In the genomic region with DNA sequence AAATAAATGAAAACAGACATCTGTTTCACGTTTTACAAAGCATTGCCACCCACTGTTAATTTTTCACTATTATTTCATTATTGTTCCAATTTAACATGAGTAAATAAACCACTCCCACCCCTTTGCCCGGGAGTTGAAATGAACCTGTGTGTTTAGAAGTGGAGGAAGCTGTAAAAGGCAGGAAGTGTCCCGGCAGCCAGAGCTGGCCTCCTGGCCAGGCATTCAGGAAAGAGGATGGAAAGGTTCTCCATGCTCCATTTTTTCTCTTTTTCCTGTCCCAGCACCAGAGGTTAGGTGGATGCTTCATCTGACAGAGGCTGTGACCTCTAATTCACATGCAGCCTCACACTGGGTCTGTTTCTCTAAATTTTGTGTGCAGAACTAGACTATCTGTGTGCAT, we compare ENCODE assay signal across 24 cellular contexts. TPM values are rescaled to one million over a fixed set of nuclear protein-coding genes. Genes with fewer than 3 reads are reported as not detected.
DNase-seq lines count a peak whose midpoint lies in the region; FAIRE-seq and TF ChIP-seq lines count a peak whose summit lies in the region.
"Had no signal": no experiment of that assay in that cellular context is flagged by ENCODE, and none has a peak within 500 bp of the region (broad histone marks: within the 10 kb centered on the region; RNA-seq: fewer than 3 reads in every experiment).

No MANE protein-coding gene starts in this region.

- DNase-seq in NCI-H510A treated with DMSO at 0.1 percent for 48 hours (lab: John Stamatoyannopoulos, UW): peak; percentile 22
- no peak for DNase-seq in NCI-H510A (lab: John Stamatoyannopoulos, UW)
- peak; percentile 97 for DNase-seq in NCI-H748 (lab: John Stamatoyannopoulos, UW; ENCODE audit: unreplicated experiment)
- DNase-seq in osteoblast (ENCODE audit: insufficient read length, low spot score, missing footprints): peak; percentile 26
- no peak for DNase-seq in urothelium cell line (ENCODE audit: low spot score)
- DNase-seq in nephron progenitor cell: no peak
- no peak for DNase-seq in DMS79 treated with DMSO at 0.1 percent for 48 hours (lab: John Stamatoyannopoulos, UW)
- DNase-seq: 8988T; activated CD4-positive, alpha-beta memory T cell treated with anti-CD3 and anti-CD28 coated beads, Interleukin-2, amount 10 ng/mL, durations not matched to agents 7 days and 5 days; activated T-cell treated with anti-CD3 and anti-CD28 coated beads, Interleukin-2, amount 50 U/mL, for 4 hours; dorsolateral prefrontal cortex; glutamatergic neuron; immature natural killer cell; mesendoderm; NCI-H1105 treated with DMSO at 0.1 percent for 48 hours; T-helper 17 cell; testis had no signal

- H3K27me3 Mint-ChIP-seq in nephron progenitor cell (ENCODE audit: low read depth, poor library complexity): peaks cover 5% of the 10 kb centered on the region

- FAIRE-seq in endometrium (lab: Jason Lieb, UNC) (peak; percentile 78), urothelium cell line (lab: Jason Lieb, UNC) (no peak)
- FAIRE-seq: D721Med, GM12891 had no signal

- H3K4me1 ChIP-seq in osteoblast (ENCODE audit: insufficient read depth, low read length): no peaks in the 10 kb centered on the region
- H3K4me1 ChIP-seq: testis had no signal

- no peak overlapping the region for H2AFZ ChIP-seq in osteoblast (ENCODE audit: low read length)

- no peaks in the 10 kb centered on the region for H3K9me3 ChIP-seq in osteoblast (ENCODE audit: low read depth, low read length)
- H3K9me3 ChIP-seq: esophagus muscularis mucosa, testis had no signal

- no peaks in the 10 kb centered on the region for H3K79me2 ChIP-seq in osteoblast (ENCODE audit: insufficient read depth, low read length)

- no peak overlapping the region for H3K27ac ChIP-seq in osteoblast (ENCODE audit: low read depth, low read length)
- H3K27ac ChIP-seq: dorsolateral prefrontal cortex, esophagus muscularis mucosa, testis had no signal

- no peak overlapping the region for H3K27ac Mint-ChIP-seq in nephron progenitor cell
- H3K27ac Mint-ChIP-seq: activated CD4-positive, alpha-beta memory T cell treated with anti-CD3 and anti-CD28 coated beads, Interleukin-2, amount 10 ng/mL, durations not matched to agents 7 days and 5 days; activated naive CD4-positive, alpha-beta T cell treated with anti-CD3 and anti-CD28 coated beads, Interleukin-2, amount 50 U/mL, for 24 hours; B cell; immature natural killer cell; T-helper 17 cell; WTC11 had no signal

- H3K4me2 ChIP-seq in osteoblast (ENCODE audit: insufficient read depth, low read length): no peak overlapping the region

- H3K36me3 ChIP-seq in osteoblast (ENCODE audit: insufficient read depth, low read length): no peaks in the 10 kb centered on the region
- H3K36me3 ChIP-seq: esophagus muscularis mucosa had no signal

- TF ChIP-seq CTCF in osteoblast (IDR thresholded peaks at IDR 0.05; ENCODE audit: extremely low read depth, low read depth, low read length): no peak
- TF ChIP-seq CTCF in nephron progenitor cell (IDR thresholded peaks at IDR 0.05): no peak

- no peaks in the 10 kb centered on the region for H3K27me3 ChIP-seq in osteoblast (ENCODE audit: insufficient read depth, low read length)
- H3K27me3 ChIP-seq: esophagus muscularis mucosa, testis had no signal

- no peaks in the 10 kb centered on the region for H3K4me1 Mint-ChIP-seq in nephron progenitor cell
- H3K4me1 Mint-ChIP-seq: activated CD4-positive, alpha-beta memory T cell treated with anti-CD3 and anti-CD28 coated beads, Interleukin-2, amount 10 ng/mL, durations not matched to agents 7 days and 5 days; activated naive CD4-positive, alpha-beta T cell treated with anti-CD3 and anti-CD28 coated beads, Interleukin-2, amount 50 U/mL, for 24 hours; B cell; immature natural killer cell; T-helper 17 cell had no signal

- no peak overlapping the region for H3K4me3 ChIP-seq in osteoblast (ENCODE audit: insufficient read depth, low read length)
- H3K4me3 ChIP-seq: dorsolateral prefrontal cortex, esophagus muscularis mucosa, testis had no signal

- no peak overlapping the region for H3K4me3 Mint-ChIP-seq in nephron progenitor cell
- H3K4me3 Mint-ChIP-seq: activated CD4-positive, alpha-beta memory T cell treated with anti-CD3 and anti-CD28 coated beads, Interleukin-2, amount 10 ng/mL, durations not matched to agents 7 days and 5 days; activated naive CD4-positive, alpha-beta T cell treated with anti-CD3 and anti-CD28 coated beads, Interleukin-2, amount 50 U/mL, for 24 hours; activated T-cell treated with anti-CD3 and anti-CD28 coated beads, Interleukin-2, amount 50 U/mL, for 4 hours; B cell; immature natural killer cell; T-helper 17 cell; WTC11 had no signal

- no peaks in the 10 kb centered on the region for H4K20me1 ChIP-seq in osteoblast (ENCODE audit: insufficient read depth, low read length)

- H3K36me3 Mint-ChIP-seq in nephron progenitor cell (ENCODE audit: low read depth): no peaks in the 10 kb centered on the region
- H3K36me3 Mint-ChIP-seq: activated naive CD4-positive, alpha-beta T cell treated with anti-CD3 and anti-CD28 coated beads, Interleukin-2, amount 50 U/mL, for 24 hours; immature natural killer cell; WTC11 had no signal

- H3K9me3 Mint-ChIP-seq in nephron progenitor cell: no peaks in the 10 kb centered on the region
- H3K9me3 Mint-ChIP-seq: activated CD4-positive, alpha-beta memory T cell treated with anti-CD3 and anti-CD28 coated beads, Interleukin-2, amount 10 ng/mL, durations not matched to agents 7 days and 5 days; activated naive CD4-positive, alpha-beta T cell treated with anti-CD3 and anti-CD28 coated beads, Interleukin-2, amount 50 U/mL, for 24 hours; activated T-cell treated with anti-CD3 and anti-CD28 coated beads, Interleukin-2, amount 50 U/mL, for 4 hours; immature natural killer cell had no signal

RNA-seq across cellular contexts. Expression of a gene that starts 55.5 kb away (rescaled TPM):
- total RNA-seq in osteoblast: 6.2 and 9.8 TPM in 2 replicates
- total RNA-seq: activated CD4-positive, alpha-beta memory T cell treated with anti-CD3 and anti-CD28 coated beads, Interleukin-2, amount 10 ng/mL, durations not matched to agents 7 days and 5 days; B cell; T-helper 17 cell had no signal

Comparison
In these comparisons a context has a peak if more than half of its experiments do, and no peak if none do; other contexts are left out.
1. DNase-seq: peak in NCI-H510A treated with DMSO at 0.1 percent for 48 hours (single experiment), NCI-H748 (single experiment) and osteoblast (single experiment); none in NCI-H510A (single experiment), urothelium cell line (single experiment), nephron progenitor cell (single experiment) and DMS79 treated with DMSO at 0.1 percent for 48 hours (single experiment).